1 cellular context compared by ENCODE assay signal in genomic region chr12:49052451-49053208, GRCh38.
TF ChIP-seq lines count a peak whose summit lies in the region.

No MANE protein-coding gene starts in this region.

TF ChIP-seq in HCT116, 20 proteins besides CTCF, POLR2A, EP300 and RAD21 (continued from another document):
- TF ChIP-seq REST (IDR thresholded peaks at IDR 0.05; ENCODE audit: low read depth), result no peak
- no peak for TF ChIP-seq ZFX (IDR thresholded peaks at IDR 0.05)
- no peak for TF ChIP-seq SP1 (IDR thresholded peaks at IDR 0.05; ENCODE audit: low read depth)
- TF ChIP-seq CBX3 (IDR thresholded peaks at IDR 0.05; ENCODE audit: low read depth), result no peak
- TF ChIP-seq, protein P1, sequence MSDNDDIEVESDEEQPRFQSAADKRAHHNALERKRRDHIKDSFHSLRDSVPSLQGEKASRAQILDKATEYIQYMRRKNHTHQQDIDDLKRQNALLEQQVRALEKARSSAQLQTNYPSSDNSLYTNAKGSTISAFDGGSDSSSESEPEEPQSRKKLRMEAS (IDR thresholded peaks at IDR 0.05), result no peak
- no peak for TF ChIP-seq CEBPB (IDR thresholded peaks at IDR 0.05; ENCODE audit: low read depth)
- TF ChIP-seq TCF7L2 (IDR thresholded peaks at IDR 0.05; ENCODE audit: borderline replicate concordance, extremely low read depth, insufficient read depth, insufficient read length), result no peak
- no peak for TF ChIP-seq EGR1 (IDR thresholded peaks at IDR 0.05; ENCODE audit: low read depth)
- TF ChIP-seq ZNF274 (IDR thresholded peaks at IDR 0.05; ENCODE audit: low read depth, low read length), result no peak
